In genomic region chr9:112065781-112066606, GRCh38 we compare ENCODE assay signal across 8 cellular contexts.
DNase-seq lines count a peak whose midpoint lies in the region; ATAC-seq lines count a peak whose summit lies in the region.
"Had no signal": no experiment of that assay in that cellular context is flagged by ENCODE, and none has a peak within 500 bp of the region (broad histone marks: within the 10 kb centered on the region; RNA-seq: fewer than 3 reads in every experiment).

No MANE protein-coding gene starts in this region.

- H3K4me3 ChIP-seq in HUES64 (ENCODE audit: low read length) (no peak overlapping the region), adipocyte (ENCODE audit: low read length) (no peak overlapping the region), thymus (ENCODE audit: low read length) (no peak overlapping the region)

- DNase-seq in adipocyte (ENCODE audit: low read depth) (peak; percentile 46), iris pigment epithelial cell (ENCODE audit: low read depth) (peak; percentile 90)
- DNase-seq in stimulated activated CD4-positive, alpha-beta T cell treated with anti-CD3 and anti-CD28 coated beads, Interleukin-4, amount 100 ng/mL, for 4 hours: no peak
- DNase-seq in stimulated activated CD4-positive, alpha-beta T cell treated with anti-CD3 and anti-CD28 coated beads, Interleukin-12 subunit alpha, Interleukin-12 subunit beta, amount 100 ng/mL, for 4 hours: no peak

- H3K9ac ChIP-seq in HUES64 (ENCODE audit: low read depth, low read length) (no peak overlapping the region), adipocyte (ENCODE audit: low read length) (no peak overlapping the region)

- H3K27me3 ChIP-seq in HUES64 (ENCODE audit: insufficient read depth, low read length) (no peaks in the 10 kb centered on the region), adipocyte (replicated peaks; ENCODE audit: control insufficient read depth, insufficient read depth, low read length) (no peaks in the 10 kb centered on the region), thymus (ENCODE audit: control insufficient read depth, insufficient read depth) (no peaks in the 10 kb centered on the region)

- H3K36me3 ChIP-seq in HUES64 (ENCODE audit: insufficient read depth, low read length) (no peaks in the 10 kb centered on the region), adipocyte (ENCODE audit: control insufficient read depth, insufficient read depth, low read length, severe bottlenecking) (no peaks in the 10 kb centered on the region), thymus (ENCODE audit: control insufficient read depth, insufficient read depth) (no peaks in the 10 kb centered on the region)

- peaks cover 18% of the 10 kb centered on the region for H3K4me1 ChIP-seq in HUES64 (ENCODE audit: insufficient read depth, low read length)
- peaks cover 27% of the 10 kb centered on the region for H3K4me1 ChIP-seq in adipocyte (ENCODE audit: control insufficient read depth, insufficient read depth, low read length)
- peaks cover 2% of the 10 kb centered on the region for H3K4me1 ChIP-seq in thymus (ENCODE audit: control insufficient read depth, insufficient read depth, low read length)

- H3K27ac ChIP-seq in HUES64 (ENCODE audit: low read depth, low read length) (peak overlapping the region; percentile 53; the same call in 1 of the 2 replicates), thymus (ENCODE audit: low read depth) (peak overlapping the region; percentile 8)

- 45% methylated on average over 14 of the region's 14 CpGs for WGBS in HUES64
- 90% methylated on average over 14 of the region's 14 CpGs for whole genome bisulfite sequencing in thymus

- H3K9me3 ChIP-seq in HUES64 (ENCODE audit: insufficient read depth, low read depth, low read length): no peaks in the 10 kb centered on the region
- no peaks in the 10 kb centered on the region for H3K9me3 ChIP-seq in adipocyte (ENCODE audit: control insufficient read depth, low read length)
- H3K9me3 ChIP-seq in thymus (ENCODE audit: control insufficient read depth): no peaks in the 10 kb centered on the region

- ATAC-seq in GM19397 (IDR thresholded peaks at IDR 0.05; ENCODE audit: unreplicated experiment): no peak
- ATAC-seq: activated naive CD4-positive, alpha-beta T cell treated with anti-CD3 and anti-CD28 coated beads, Interleukin-2, amount 50 U/mL, for 72 hours had no signal

Comparison
In these comparisons a context has a peak if more than half of its experiments do, and no peak if none do; other contexts are left out.
1. DNase-seq: peak in adipocyte (single experiment) and iris pigment epithelial cell (single experiment); none in stimulated activated CD4-positive, alpha-beta T cell treated with anti-CD3 and anti-CD28 coated beads, Interleukin-4, amount 100 ng/mL, for 4 hours (0 of 2) and stimulated activated CD4-positive, alpha-beta T cell treated with anti-CD3 and anti-CD28 coated beads, Interleukin-12 subunit alpha, Interleukin-12 subunit beta, amount 100 ng/mL, for 4 hours (single experiment).